31 cellular contexts compared by ENCODE assay signal in the genomic region with DNA sequence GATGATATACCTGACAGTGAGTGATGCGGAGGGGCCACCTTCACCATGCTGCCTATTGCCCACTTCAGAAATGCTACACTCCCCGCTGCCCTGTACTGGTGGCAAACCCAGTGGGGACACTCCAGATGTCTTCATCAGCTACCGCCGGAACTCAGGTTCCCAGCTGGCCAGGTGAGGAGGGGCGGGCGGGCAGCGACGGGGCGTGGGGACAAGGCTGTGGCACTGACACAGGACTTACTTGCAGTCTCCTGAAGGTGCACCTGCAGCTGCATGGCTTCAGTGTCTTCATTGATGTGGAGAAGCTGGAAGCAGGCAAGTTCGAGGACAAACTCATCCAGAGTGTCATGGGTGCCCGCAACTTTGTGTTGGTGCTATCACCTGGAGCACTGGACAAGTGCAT. TPM values are rescaled to one million over a fixed set of nuclear protein-coding genes. Genes with fewer than 3 reads are reported as not detected.
"Had no signal": no experiment of that assay in that cellular context is flagged by ENCODE, and none has a peak within 500 bp of the region (broad histone marks: within the 10 kb centered on the region; RNA-seq: fewer than 3 reads in every experiment).

No MANE protein-coding gene starts in this region.

- H3K36me3 ChIP-seq: gastrocnemius medialis had no signal

- H3K4me1 ChIP-seq: gastrocnemius medialis had no signal

- H3K27ac ChIP-seq: coronary artery, dorsolateral prefrontal cortex, epithelial cell of prostate, esophagus squamous epithelium, gastrocnemius medialis, heart right ventricle, left lung, lower lobe of right lung had no signal

- ATAC-seq: esophagus mucosa, gastrocnemius medialis, heart right ventricle, left lung, left ventricle myocardium superior, lower lobe of right lung had no signal

- H3K27me3 ChIP-seq: dorsolateral prefrontal cortex, esophagus squamous epithelium, gastrocnemius medialis, heart right ventricle had no signal

- H3K4me3 ChIP-seq: coronary artery, dorsolateral prefrontal cortex, esophagus squamous epithelium, gastrocnemius medialis, heart right ventricle, left lung, lower lobe of right lung had no signal

- DNase-seq: dermis blood vessel endothelial cell; effector CD4-positive, alpha-beta T cell; effector memory CD4-positive, alpha-beta T cell; erythroblast; esophagus squamous epithelium; foreskin fibroblast; foreskin melanocyte; gastrocnemius medialis; glutamatergic neuron; heart right ventricle; hypothalamus; immature natural killer cell; islet precursor cell; kidney; kidney glomerular epithelial cell; left lung; left ventricle myocardium superior; lower lobe of right lung; mesenchymal stem cell; midbrain had no signal

- H3K9me3 ChIP-seq: esophagus squamous epithelium, gastrocnemius medialis, heart right ventricle, left lung, lower lobe of right lung had no signal

RNA-seq across cellular contexts. Expression of a gene that starts 18.0 kb away (rescaled TPM):
- total RNA-seq: endothelial cell of umbilical vein, glomerular endothelial cell, mononuclear cell had no signal
- polyA plus RNA-seq: immature natural killer cell had no signal

RNA-seq across cellular contexts. Expression of a gene that starts 23.1 kb away (rescaled TPM):
- total RNA-seq: cerebellum, dermis blood vessel endothelial cell, dorsolateral prefrontal cortex, endothelial cell of umbilical vein, esophagus mucosa, esophagus squamous epithelium, gastrocnemius medialis, glomerular endothelial cell, heart right ventricle, kidney, left lung, left ventricle myocardium superior, lower leg skin, lower lobe of right lung, lung microvascular endothelial cell, mononuclear cell, mucosa of gallbladder had no signal
- polyA plus RNA-seq: endothelial cell of umbilical vein, heart right ventricle, immature natural killer cell had no signal
